ENCODE assay signal across 1 cellular context in the genomic region with DNA sequence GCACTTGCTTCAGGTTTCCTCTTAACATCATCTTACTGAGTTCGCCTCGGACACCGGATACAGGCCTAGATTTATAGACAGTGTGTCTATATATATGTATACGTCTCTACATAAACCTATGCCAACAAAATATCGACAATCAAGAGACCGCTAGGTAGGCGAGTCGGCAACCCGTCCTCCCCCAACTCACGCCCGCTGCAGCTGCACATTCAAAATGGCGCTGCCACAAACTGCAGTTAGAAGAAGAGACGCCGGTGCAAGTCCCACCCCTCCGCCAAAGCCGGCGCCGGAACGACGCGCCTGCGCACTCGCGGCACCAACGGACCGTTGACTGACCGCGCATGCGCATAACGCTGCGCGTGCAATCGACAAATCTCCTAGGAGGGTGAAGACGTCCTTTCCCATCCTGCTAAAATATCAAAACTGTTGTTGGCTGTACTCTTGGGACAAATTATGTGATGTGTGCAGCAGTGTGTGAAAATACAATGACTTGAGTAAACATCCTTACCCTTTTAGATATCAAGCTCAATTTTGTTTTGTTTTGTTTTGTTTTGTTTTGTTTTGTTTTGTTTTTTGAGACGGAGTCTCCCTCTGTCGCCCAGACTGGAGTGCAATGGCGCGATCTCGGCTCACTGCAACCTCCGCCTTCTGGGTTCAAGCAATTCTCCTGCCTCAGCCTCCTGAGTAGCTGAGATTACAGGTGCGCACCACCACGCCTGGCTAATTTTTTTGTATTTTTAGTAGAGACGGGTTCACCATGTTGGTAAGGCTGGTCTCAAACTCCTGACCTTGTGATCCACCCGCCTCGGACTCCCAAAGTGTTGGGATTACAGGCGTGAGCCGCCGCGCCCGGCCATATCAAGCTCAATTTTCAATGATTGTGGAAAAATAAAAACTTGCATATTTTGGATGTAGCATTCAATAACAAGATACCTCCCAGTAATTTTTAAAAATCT.
TF ChIP-seq lines count a peak whose summit lies in the region.

A gene with protein sequence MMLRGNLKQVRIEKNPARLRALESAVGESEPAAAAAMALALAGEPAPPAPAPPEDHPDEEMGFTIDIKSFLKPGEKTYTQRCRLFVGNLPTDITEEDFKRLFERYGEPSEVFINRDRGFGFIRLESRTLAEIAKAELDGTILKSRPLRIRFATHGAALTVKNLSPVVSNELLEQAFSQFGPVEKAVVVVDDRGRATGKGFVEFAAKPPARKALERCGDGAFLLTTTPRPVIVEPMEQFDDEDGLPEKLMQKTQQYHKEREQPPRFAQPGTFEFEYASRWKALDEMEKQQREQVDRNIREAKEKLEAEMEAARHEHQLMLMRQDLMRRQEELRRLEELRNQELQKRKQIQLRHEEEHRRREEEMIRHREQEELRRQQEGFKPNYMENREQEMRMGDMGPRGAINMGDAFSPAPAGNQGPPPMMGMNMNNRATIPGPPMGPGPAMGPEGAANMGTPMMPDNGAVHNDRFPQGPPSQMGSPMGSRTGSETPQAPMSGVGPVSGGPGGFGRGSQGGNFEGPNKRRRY (minus strand): TSS at position 219 of the 956 bp plus-strand sequence. CDS start 188 bp downstream, at position 31.

TF ChIP-seq in HepG2, 621 proteins besides CTCF, POLR2A, EP300 and RAD21 (continued from another document):
- TF ChIP-seq, protein P1, sequence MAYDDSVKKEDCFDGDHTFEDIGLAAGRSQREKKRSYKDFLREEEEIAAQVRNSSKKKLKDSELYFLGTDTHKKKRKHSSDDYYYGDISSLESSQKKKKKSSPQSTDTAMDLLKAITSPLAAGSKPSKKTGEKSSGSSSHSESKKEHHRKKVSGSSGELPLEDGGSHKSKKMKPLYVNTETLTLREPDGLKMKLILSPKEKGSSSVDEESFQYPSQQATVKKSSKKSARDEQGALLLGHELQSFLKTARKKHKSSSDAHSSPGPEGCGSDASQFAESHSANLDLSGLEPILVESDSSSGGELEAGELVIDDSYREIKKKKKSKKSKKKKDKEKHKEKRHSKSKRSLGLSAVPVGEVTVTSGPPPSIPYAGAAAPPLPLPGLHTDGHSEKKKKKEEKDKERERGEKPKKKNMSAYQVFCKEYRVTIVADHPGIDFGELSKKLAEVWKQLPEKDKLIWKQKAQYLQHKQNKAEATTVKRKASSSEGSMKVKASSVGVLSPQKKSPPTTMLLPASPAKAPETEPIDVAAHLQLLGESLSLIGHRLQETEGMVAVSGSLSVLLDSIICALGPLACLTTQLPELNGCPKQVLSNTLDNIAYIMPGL (CRISPR knock-in tag; IDR thresholded peaks at IDR 0.05; ENCODE audit: borderline replicate concordance in 1 of 2, low read depth in 1 of 2) = 0 out of 4 replicates have a peak, but pooled peaks of 1 of the 2 experiments have one; percentile 13
- TF ChIP-seq SOX5 (CRISPR knock-in tag; IDR thresholded peaks at IDR 0.05; ENCODE audit: borderline replicate concordance) (0 out of 2 replicates have a peak, but pooled peaks have one; percentile 12), BRD4 (CRISPR knock-in tag; IDR thresholded peaks at IDR 0.05) (peak; percentile 82), ZNF563 (CRISPR knock-in tag; IDR thresholded peaks at IDR 0.05) (0 out of 2 replicates have a peak, but pooled peaks have one; percentile 21), ZFY (CRISPR knock-in tag; IDR thresholded peaks at IDR 0.05) (peak; percentile 40; the same call in 1 of the 2 replicates), RBFOX2 (IDR thresholded peaks at IDR 0.05; ENCODE audit: low read depth, low read length) (peak; percentile 84), TAF1 (CRISPR knock-in tag; IDR thresholded peaks at IDR 0.05) (peak; percentile 82), YEATS2 (CRISPR knock-in tag; IDR thresholded peaks at IDR 0.05; ENCODE audit: borderline replicate concordance) (0 out of 2 replicates have a peak, but pooled peaks have one; percentile 50), CEBPG (CRISPR knock-in tag; IDR thresholded peaks at IDR 0.05) (peak; percentile 31; the same call in 1 of the 2 replicates), RBM39 (IDR thresholded peaks at IDR 0.05; ENCODE audit: low read depth, low read length, poor library complexity, severe bottlenecking) (peak; percentile 75), SPEN (CRISPR knock-in tag; IDR thresholded peaks at IDR 0.05; ENCODE audit: low read depth) (0 out of 2 replicates have a peak, but pooled peaks have one; percentile 38), MYC (CRISPR knock-in tag; IDR thresholded peaks at IDR 0.05; ENCODE audit: borderline replicate concordance) (0 out of 2 replicates have a peak, but pooled peaks have one; percentile 47), KLF16 (CRISPR knock-in tag; IDR thresholded peaks at IDR 0.05) (peak in 1 of 2 experiments; percentile 52; a peak in 1 of 4 replicates), GABPB1 (CRISPR knock-in tag; IDR thresholded peaks at IDR 0.05) (peak; percentile 30; the same call in 1 of the 2 replicates), ZNF614 (CRISPR knock-in tag; IDR thresholded peaks at IDR 0.05; ENCODE audit: borderline replicate concordance) (0 out of 2 replicates have a peak, but pooled peaks have one; percentile 23), YEATS4 (CRISPR knock-in tag; IDR thresholded peaks at IDR 0.05; ENCODE audit: borderline replicate concordance) (peak; percentile 48; the same call in 1 of the 2 replicates), YY1 (IDR thresholded peaks at IDR 0.05; ENCODE audit: insufficient read depth, insufficient replicate concordance, low read depth, low read length) (peak; percentile 93), ATF7-NPFF (CRISPR knock-in tag; IDR thresholded peaks at IDR 0.05; ENCODE audit: low read depth) (peak; percentile 33; the same call in 1 of the 2 replicates), ZNF264 (CRISPR knock-in tag; IDR thresholded peaks at IDR 0.05) (0 out of 2 replicates have a peak, but pooled peaks have one; percentile 22), HOXA5 (CRISPR knock-in tag; IDR thresholded peaks at IDR 0.05) (peak; percentile 24; the same call in 1 of the 2 replicates)
- TF ChIP-seq, protein P2, sequence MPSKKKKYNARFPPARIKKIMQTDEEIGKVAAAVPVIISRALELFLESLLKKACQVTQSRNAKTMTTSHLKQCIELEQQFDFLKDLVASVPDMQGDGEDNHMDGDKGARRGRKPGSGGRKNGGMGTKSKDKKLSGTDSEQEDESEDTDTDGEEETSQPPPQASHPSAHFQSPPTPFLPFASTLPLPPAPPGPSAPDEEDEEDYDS (CRISPR knock-in tag; IDR thresholded peaks at IDR 0.05) = peak; percentile 74
- TF ChIP-seq, protein P3, sequence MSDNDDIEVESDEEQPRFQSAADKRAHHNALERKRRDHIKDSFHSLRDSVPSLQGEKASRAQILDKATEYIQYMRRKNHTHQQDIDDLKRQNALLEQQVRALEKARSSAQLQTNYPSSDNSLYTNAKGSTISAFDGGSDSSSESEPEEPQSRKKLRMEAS (IDR thresholded peaks at IDR 0.05) = peak; percentile 39; the same call in 1 of the 2 replicates
- TF ChIP-seq, protein P4, sequence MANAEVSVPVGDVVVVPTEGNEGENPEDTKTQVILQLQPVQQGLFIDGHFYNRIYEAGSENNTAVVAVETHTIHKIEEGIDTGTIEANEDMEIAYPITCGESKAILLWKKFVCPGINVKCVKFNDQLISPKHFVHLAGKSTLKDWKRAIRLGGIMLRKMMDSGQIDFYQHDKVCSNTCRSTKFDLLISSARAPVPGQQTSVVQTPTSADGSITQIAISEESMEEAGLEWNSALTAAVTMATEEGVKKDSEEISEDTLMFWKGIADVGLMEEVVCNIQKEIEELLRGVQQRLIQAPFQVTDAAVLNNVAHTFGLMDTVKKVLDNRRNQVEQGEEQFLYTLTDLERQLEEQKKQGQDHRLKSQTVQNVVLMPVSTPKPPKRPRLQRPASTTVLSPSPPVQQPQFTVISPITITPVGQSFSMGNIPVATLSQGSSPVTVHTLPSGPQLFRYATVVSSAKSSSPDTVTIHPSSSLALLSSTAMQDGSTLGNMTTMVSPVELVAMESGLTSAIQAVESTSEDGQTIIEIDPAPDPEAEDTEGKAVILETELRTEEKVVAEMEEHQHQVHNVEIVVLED (CRISPR knock-in tag; IDR thresholded peaks at IDR 0.05; ENCODE audit: borderline replicate concordance) = peak; percentile 47; the same call in 1 of the 2 replicates
- TF ChIP-seq, protein P5, sequence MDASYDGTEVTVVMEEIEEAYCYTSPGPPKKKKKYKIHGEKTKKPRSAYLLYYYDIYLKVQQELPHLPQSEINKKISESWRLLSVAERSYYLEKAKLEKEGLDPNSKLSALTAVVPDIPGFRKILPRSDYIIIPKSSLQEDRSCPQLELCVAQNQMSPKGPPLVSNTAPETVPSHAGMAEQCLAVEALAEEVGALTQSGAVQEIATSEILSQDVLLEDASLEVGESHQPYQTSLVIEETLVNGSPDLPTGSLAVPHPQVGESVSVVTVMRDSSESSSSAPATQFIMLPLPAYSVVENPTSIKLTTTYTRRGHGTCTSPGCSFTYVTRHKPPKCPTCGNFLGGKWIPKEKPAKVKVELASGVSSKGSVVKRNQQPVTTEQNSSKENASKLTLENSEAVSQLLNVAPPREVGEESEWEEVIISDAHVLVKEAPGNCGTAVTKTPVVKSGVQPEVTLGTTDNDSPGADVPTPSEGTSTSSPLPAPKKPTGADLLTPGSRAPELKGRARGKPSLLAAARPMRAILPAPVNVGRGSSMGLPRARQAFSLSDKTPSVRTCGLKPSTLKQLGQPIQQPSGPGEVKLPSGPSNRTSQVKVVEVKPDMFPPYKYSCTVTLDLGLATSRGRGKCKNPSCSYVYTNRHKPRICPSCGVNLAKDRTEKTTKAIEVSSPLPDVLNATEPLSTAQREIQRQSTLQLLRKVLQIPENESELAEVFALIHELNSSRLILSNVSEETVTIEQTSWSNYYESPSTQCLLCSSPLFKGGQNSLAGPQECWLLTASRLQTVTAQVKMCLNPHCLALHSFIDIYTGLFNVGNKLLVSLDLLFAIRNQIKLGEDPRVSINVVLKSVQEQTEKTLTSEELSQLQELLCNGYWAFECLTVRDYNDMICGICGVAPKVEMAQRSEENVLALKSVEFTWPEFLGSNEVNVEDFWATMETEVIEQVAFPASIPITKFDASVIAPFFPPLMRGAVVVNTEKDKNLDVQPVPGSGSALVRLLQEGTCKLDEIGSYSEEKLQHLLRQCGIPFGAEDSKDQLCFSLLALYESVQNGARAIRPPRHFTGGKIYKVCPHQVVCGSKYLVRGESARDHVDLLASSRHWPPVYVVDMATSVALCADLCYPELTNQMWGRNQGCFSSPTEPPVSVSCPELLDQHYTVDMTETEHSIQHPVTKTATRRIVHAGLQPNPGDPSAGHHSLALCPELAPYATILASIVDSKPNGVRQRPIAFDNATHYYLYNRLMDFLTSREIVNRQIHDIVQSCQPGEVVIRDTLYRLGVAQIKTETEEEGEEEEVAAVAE (CRISPR knock-in tag; IDR thresholded peaks at IDR 0.05; ENCODE audit: borderline replicate concordance) = 0 out of 2 replicates have a peak, but pooled peaks have one; percentile 50
